Comparison of ENCODE assay signal across 12 cellular contexts in genomic region chr14:92676031-92676430, GRCh38.
DNase-seq lines count a peak whose midpoint lies in the region; ATAC-seq and TF ChIP-seq lines count a peak whose summit lies in the region.
"Had no signal": no experiment of that assay in that cellular context is flagged by ENCODE, and none has a peak within 500 bp of the region (broad histone marks: within the 10 kb centered on the region; RNA-seq: fewer than 3 reads in every experiment).

No MANE protein-coding gene starts in this region.

- TF ChIP-seq POLR2A in GM18951 (IDR thresholded peaks at IDR 0.05; ENCODE audit: extremely low read depth, insufficient read depth, insufficient read length): peak; percentile 6
- TF ChIP-seq POLR2A in gastrocnemius medialis (IDR thresholded peaks at IDR 0.05): no peak

- no peak overlapping the region for H3K4me3 ChIP-seq in gastrocnemius medialis

- H3K27me3 ChIP-seq in gastrocnemius medialis: no peaks in the 10 kb centered on the region

- H3K27ac ChIP-seq in gastrocnemius medialis: no peak overlapping the region

- no peak for TF ChIP-seq CTCF in gastrocnemius medialis (IDR thresholded peaks at IDR 0.05 in 4 of 5, conservative IDR thresholded peaks at IDR 0.05 in 1 of 5)

- no peaks in the 10 kb centered on the region for H3K4me1 ChIP-seq in gastrocnemius medialis

- H3K9me3 ChIP-seq in gastrocnemius medialis: no peaks in the 10 kb centered on the region

- no peaks in the 10 kb centered on the region for H3K36me3 ChIP-seq in gastrocnemius medialis

- H3K27me3 Mint-ChIP-seq in activated CD8-positive, alpha-beta T cell treated with anti-CD3 and anti-CD28 coated beads, Interleukin-2, amount 10 ng/mL, durations not matched to agents 7 days and 5 days (ENCODE audit: low read depth): no peaks in the 10 kb centered on the region
- H3K27me3 Mint-ChIP-seq in memory B cell: no peaks in the 10 kb centered on the region

- in situ Hi-C loops in GM18951 (cut with MboI; ENCODE audit: low sequenced_read_pairs, unreplicated experiment) (loop anchor here (25.0 kb wide), 1 partner anchor 539 kb away; no protein-coding TSS in a partner anchor), gastrocnemius medialis (cut with MboI; ENCODE audit: low sequenced_read_pairs in 4 of 4) (no loop called here)

- CTCF ChIA-PET in activated CD8-positive, alpha-beta T cell treated with anti-CD3 and anti-CD28 coated beads, Interleukin-2, amount 10 ng/mL, durations not matched to agents 7 days and 5 days (lab: Charles Lee): interaction anchor here (1.2 kb wide), 1 partner anchor 90 kb away, joined by 5 read pairs; no protein-coding TSS in a partner anchor

- no peak overlapping the region for H3K4me3 Mint-ChIP-seq in activated CD8-positive, alpha-beta T cell treated with anti-CD3 and anti-CD28 coated beads, Interleukin-2, amount 10 ng/mL, durations not matched to agents 7 days and 5 days
- H3K4me3 Mint-ChIP-seq in memory B cell: peak overlapping the region; percentile 44
- H3K4me3 Mint-ChIP-seq: T-helper 1 cell treated with Interleukin-12 subunit alpha and Interleukin-12 subunit beta and Interleukin-4 antibody, amounts not matched to agents 30 μg/mL and 1 μg/mL, for 36 hours had no signal

- POLR2A ChIA-PET in activated CD8-positive, alpha-beta T cell treated with anti-CD3 and anti-CD28 coated beads, Interleukin-2, amount 10 ng/mL, durations not matched to agents 7 days and 5 days (lab: Charles Lee): interaction anchor here (1.5 kb wide), 1 partner anchor 90 kb away, joined by 4 read pairs; no protein-coding TSS in a partner anchor

- DNase-seq in CD1c-positive myeloid dendritic cell (ENCODE audit: extremely low spot score): peak; percentile 94
- DNase-seq in activated CD8-positive, alpha-beta T cell treated with anti-CD3 and anti-CD28 coated beads, Interleukin-2, amount 10 ng/mL, durations not matched to agents 7 days and 5 days: no peak
- DNase-seq in memory B cell (ENCODE audit: low spot score in 2 of 2): no peak
- no peak for DNase-seq in NCI-H69 (lab: John Stamatoyannopoulos, UW)
- no peak for DNase-seq in gastrocnemius medialis
- DNase-seq in DMS 273 treated with DMSO at 0.1 percent for 48 hours (lab: John Stamatoyannopoulos, UW): no peak
- DNase-seq: cerebellar nuclear complex, NCI-H1105 treated with DMSO at 0.1 percent for 48 hours, NCI-H748 treated with DMSO at 0.1 percent for 48 hours had no signal

- no peak for ATAC-seq in activated CD8-positive, alpha-beta T cell treated with anti-CD3 and anti-CD28 coated beads, Interleukin-2, amount 10 ng/mL, durations not matched to agents 7 days and 5 days
- no peak for ATAC-seq in memory B cell (ENCODE audit: low read depth)
- no peak for ATAC-seq in HG03097 (IDR thresholded peaks at IDR 0.05; ENCODE audit: low FRiP score, unreplicated experiment)
- ATAC-seq in gastrocnemius medialis: no peak

- intact Hi-C loops in gastrocnemius medialis (cut with DNase I; ENCODE audit: low total_unique reads): no loop called here

- no peaks in the 10 kb centered on the region for H3K9me3 Mint-ChIP-seq in activated CD8-positive, alpha-beta T cell treated with anti-CD3 and anti-CD28 coated beads, Interleukin-2, amount 10 ng/mL, durations not matched to agents 7 days and 5 days (ENCODE audit: insufficient read depth)
- H3K9me3 Mint-ChIP-seq in memory B cell: peaks cover 6% of the 10 kb centered on the region
- H3K9me3 Mint-ChIP-seq: T-helper 1 cell treated with Interleukin-12 subunit alpha and Interleukin-12 subunit beta and Interleukin-4 antibody, amounts not matched to agents 30 μg/mL and 1 μg/mL, for 36 hours had no signal

- peaks cover 79% of the 10 kb centered on the region for H3K36me3 Mint-ChIP-seq in activated CD8-positive, alpha-beta T cell treated with anti-CD3 and anti-CD28 coated beads, Interleukin-2, amount 10 ng/mL, durations not matched to agents 7 days and 5 days (ENCODE audit: low read depth)
- H3K36me3 Mint-ChIP-seq in memory B cell: peaks cover 40% of the 10 kb centered on the region

- H3K27ac Mint-ChIP-seq in activated CD8-positive, alpha-beta T cell treated with anti-CD3 and anti-CD28 coated beads, Interleukin-2, amount 10 ng/mL, durations not matched to agents 7 days and 5 days: peak overlapping the region; percentile 69
- peak overlapping the region; percentile 90 for H3K27ac Mint-ChIP-seq in memory B cell
- H3K27ac Mint-ChIP-seq: T-helper 1 cell treated with Interleukin-12 subunit alpha and Interleukin-12 subunit beta and Interleukin-4 antibody, amounts not matched to agents 30 μg/mL and 1 μg/mL, for 36 hours had no signal

- H3K4me1 Mint-ChIP-seq in activated CD8-positive, alpha-beta T cell treated with anti-CD3 and anti-CD28 coated beads, Interleukin-2, amount 10 ng/mL, durations not matched to agents 7 days and 5 days (ENCODE audit: low read depth): peaks cover 60% of the 10 kb centered on the region
- H3K4me1 Mint-ChIP-seq in memory B cell: peaks cover 40% of the 10 kb centered on the region
